In the genomic region with DNA sequence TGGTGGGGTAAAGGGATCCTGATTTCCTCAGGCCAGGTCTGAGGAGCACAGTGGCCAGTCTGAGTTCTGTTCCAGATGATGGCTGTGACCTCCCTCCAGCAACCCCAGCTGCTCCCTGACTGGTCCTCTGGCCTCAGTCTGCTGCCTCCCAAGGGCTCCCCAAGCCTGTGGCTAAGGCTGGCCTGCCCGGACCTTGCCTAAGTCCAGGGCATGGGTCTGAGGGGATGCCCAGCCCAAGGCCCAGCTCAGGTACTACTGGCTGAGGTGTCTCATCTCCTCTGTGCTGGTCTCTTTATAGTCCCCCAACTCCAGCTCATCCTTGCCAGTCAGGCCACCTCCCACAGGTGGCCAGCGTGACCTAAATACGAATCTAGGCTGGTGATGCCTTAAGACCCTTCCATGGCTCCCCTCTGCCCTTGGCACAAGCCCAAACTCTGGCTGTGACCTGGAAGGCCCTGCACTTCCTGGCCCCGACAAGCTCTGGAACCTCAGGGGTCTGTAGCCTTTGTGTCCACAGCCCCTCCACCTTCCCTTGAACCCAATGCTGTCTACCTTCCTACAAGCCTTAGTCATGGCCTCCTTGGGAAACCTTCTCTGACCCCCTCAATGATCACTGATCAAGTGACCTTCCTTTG, we compare ENCODE assay signal across 28 cellular contexts. TPM values are rescaled to one million over a fixed set of nuclear protein-coding genes. Genes with fewer than 3 reads are reported as not detected.
"Had no signal": no experiment of that assay in that cellular context is flagged by ENCODE, and none has a peak within 500 bp of the region (broad histone marks: within the 10 kb centered on the region; RNA-seq: fewer than 3 reads in every experiment).

No MANE protein-coding gene starts in this region.

- ATAC-seq: activated CD8-positive, alpha-beta T cell treated with anti-CD3 and anti-CD28 coated beads, Interleukin-2, amount 10 ng/mL, durations not matched to agents 7 days and 5 days; effector memory CD8-positive, alpha-beta T cell; gastrocnemius medialis; stimulated activated memory B cell treated with anti-CD40 and anti-IgM and Interleukin-4, amounts not matched to agents 10 μg/mL and 1 μg/mL and 100 μg/mL, for 72 hours had no signal

- DNase-seq: activated CD4-positive, alpha-beta T cell treated with anti-CD3 and anti-CD28 coated beads for 1 hour; activated CD4-positive, alpha-beta T cell treated with anti-CD3 and anti-CD28 coated beads, Interleukin-2, amount 50 U/mL, for 1 hour; activated CD8-positive, alpha-beta T cell treated with anti-CD3 and anti-CD28 coated beads, Interleukin-2, amount 10 ng/mL, durations not matched to agents 7 days and 5 days; activated gamma-delta T cell treated with Interleukin-2 at 50 U/mL for 16 hours; activated T-cell treated with anti-CD3 and anti-CD28 coated beads, Interleukin-2, amount 50 U/mL, for 1 hour; aorta; caudate nucleus; effector memory CD8-positive, alpha-beta T cell; esophagus squamous epithelium; gastrocnemius medialis; hippocampal formation; nucleus accumbens; stimulated activated CD4-positive, alpha-beta T cell treated with anti-CD3 and anti-CD28 coated beads, Interleukin-12 subunit alpha, Interleukin-12 subunit beta, amount 100 ng/mL, for 4 hours; stomach; T-helper 9 cell; uterus had no signal

- H3K9me3 Mint-ChIP-seq: activated naive CD4-positive, alpha-beta T cell treated with anti-CD3 and anti-CD28 coated beads, Interleukin-2, amount 50 U/mL, for 24 hours; effector memory CD8-positive, alpha-beta T cell; memory B cell; nephron; stimulated activated memory B cell treated with anti-CD40 and anti-IgM and Interleukin-4, amounts not matched to agents 10 μg/mL and 1 μg/mL and 100 μg/mL, for 72 hours had no signal

- H3K4me3 ChIP-seq: esophagus squamous epithelium, gastrocnemius medialis, stomach, suprapubic skin, tibial nerve, uterus had no signal

- H3K36me3 ChIP-seq: esophagus squamous epithelium, gastrocnemius medialis, suprapubic skin, tibial nerve, uterus had no signal

- H3K36me3 Mint-ChIP-seq: activated naive CD4-positive, alpha-beta T cell treated with anti-CD3 and anti-CD28 coated beads, Interleukin-2, amount 50 U/mL, for 24 hours; brain; memory B cell; stimulated activated memory B cell treated with anti-CD40 and anti-IgM and Interleukin-4, amounts not matched to agents 10 μg/mL and 1 μg/mL and 100 μg/mL, for 72 hours had no signal

- H3K4me3 Mint-ChIP-seq: activated CD8-positive, alpha-beta T cell treated with anti-CD3 and anti-CD28 coated beads, Interleukin-2, amount 10 ng/mL, durations not matched to agents 7 days and 5 days; activated naive CD4-positive, alpha-beta T cell treated with anti-CD3 and anti-CD28 coated beads, Interleukin-2, amount 50 U/mL, for 24 hours; brain; effector memory CD8-positive, alpha-beta T cell; memory B cell; nephron; stimulated activated memory B cell treated with anti-CD40 and anti-IgM and Interleukin-4, amounts not matched to agents 10 μg/mL and 1 μg/mL and 100 μg/mL, for 72 hours had no signal

- H3K4me1 ChIP-seq: esophagus squamous epithelium, gastrocnemius medialis, stomach, suprapubic skin, tibial nerve, uterus had no signal

- H3K4me1 Mint-ChIP-seq: activated naive CD4-positive, alpha-beta T cell treated with anti-CD3 and anti-CD28 coated beads, Interleukin-2, amount 50 U/mL, for 24 hours; brain; memory B cell; stimulated activated memory B cell treated with anti-CD40 and anti-IgM and Interleukin-4, amounts not matched to agents 10 μg/mL and 1 μg/mL and 100 μg/mL, for 72 hours had no signal

- H3K9me3 ChIP-seq: esophagus squamous epithelium, gastrocnemius medialis, stomach, suprapubic skin, tibial nerve, uterus had no signal

- H3K27ac ChIP-seq: esophagus squamous epithelium, gastrocnemius medialis, stomach, suprapubic skin, tibial nerve, uterus had no signal

- H3K27ac Mint-ChIP-seq: activated CD8-positive, alpha-beta T cell treated with anti-CD3 and anti-CD28 coated beads, Interleukin-2, amount 10 ng/mL, durations not matched to agents 7 days and 5 days; activated naive CD4-positive, alpha-beta T cell treated with anti-CD3 and anti-CD28 coated beads, Interleukin-2, amount 50 U/mL, for 24 hours; brain; effector memory CD8-positive, alpha-beta T cell; memory B cell; nephron; stimulated activated memory B cell treated with anti-CD40 and anti-IgM and Interleukin-4, amounts not matched to agents 10 μg/mL and 1 μg/mL and 100 μg/mL, for 72 hours had no signal

- H3K27me3 ChIP-seq: gastrocnemius medialis, stomach, suprapubic skin, tibial nerve, uterus had no signal

RNA-seq across cellular contexts. Expression of a gene that starts 9.8 kb away (rescaled TPM):
- total RNA-seq: activated CD8-positive, alpha-beta T cell treated with anti-CD3 and anti-CD28 coated beads, Interleukin-2, amount 10 ng/mL, durations not matched to agents 7 days and 5 days; aorta; dermis microvascular lymphatic vessel endothelial cell; gastrocnemius medialis; mononuclear cell; myocyte; T-helper 1 cell treated with Interleukin-12 subunit alpha and Interleukin-12 subunit beta and Interleukin-4 antibody, amounts not matched to agents 30 ng/mL and 1 ng/mL, for 36 hours; tibial nerve had no signal

RNA-seq across cellular contexts. Expression of a gene that starts 11.2 kb away (rescaled TPM):
- total RNA-seq: activated CD8-positive, alpha-beta T cell treated with anti-CD3 and anti-CD28 coated beads, Interleukin-2, amount 10 ng/mL, durations not matched to agents 7 days and 5 days; aorta; dermis microvascular lymphatic vessel endothelial cell; lower leg skin; mononuclear cell; T-helper 1 cell treated with Interleukin-12 subunit alpha and Interleukin-12 subunit beta and Interleukin-4 antibody, amounts not matched to agents 30 ng/mL and 1 ng/mL, for 36 hours; tibial nerve had no signal
